In the genomic region with DNA sequence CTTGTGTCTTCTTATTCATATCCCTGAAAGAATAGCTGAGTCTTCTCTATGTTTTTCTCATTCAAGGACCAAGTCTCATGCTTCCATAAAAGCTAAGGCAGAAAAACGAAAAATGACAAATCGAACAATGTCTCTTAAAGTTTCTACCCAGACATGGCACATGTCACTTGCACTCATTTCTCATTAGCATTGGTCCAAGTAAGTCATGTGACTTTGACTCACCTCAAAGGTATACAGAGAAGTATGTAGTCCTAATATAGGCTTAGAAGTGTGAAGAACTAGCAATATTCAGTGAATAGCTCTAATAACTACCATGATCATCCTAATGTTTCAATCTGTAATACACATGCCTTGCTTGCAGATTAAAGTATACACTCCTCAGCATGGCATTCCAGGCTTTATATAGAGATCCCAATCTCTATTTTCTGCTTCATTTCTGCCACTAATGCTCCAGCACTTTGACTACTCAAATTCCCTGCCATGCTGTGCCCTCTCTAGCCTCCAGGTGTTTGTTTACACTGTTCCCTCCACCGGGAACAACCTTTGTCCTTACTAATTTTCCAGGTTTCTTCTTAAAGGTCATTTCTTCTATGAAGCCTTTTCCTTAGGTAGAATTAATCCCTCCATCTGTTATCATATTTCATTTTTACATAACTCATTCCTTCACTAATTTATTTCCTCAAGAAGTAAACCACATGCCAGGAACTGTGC, we compare ENCODE assay signal across 17 cellular contexts.
"Had no signal": no experiment of that assay in that cellular context is flagged by ENCODE, and none has a peak within 500 bp of the region (broad histone marks: within the 10 kb centered on the region; RNA-seq: fewer than 3 reads in every experiment).

No MANE protein-coding gene starts in this region.

- H3K27ac ChIP-seq: brain microvascular endothelial cell, heart left ventricle, ovary, thyroid gland, uterus had no signal

- H3K36me3 Mint-ChIP-seq: stimulated activated effector memory CD8-positive, alpha-beta T cell treated with anti-CD3 and anti-CD28 coated beads, Interleukin-12 subunit alpha, Interleukin-12 subunit beta, amount 100 ng/mL, for 72 hours had no signal

- H3K27me3 ChIP-seq: brain microvascular endothelial cell, heart left ventricle, ovary, thyroid gland, uterus had no signal

- H3K4me3 Mint-ChIP-seq: activated T-helper 17 cell treated with anti-CD3 and anti-CD28 coated beads, Interleukin-2, amount 50 U/mL, for 72 hours; immature natural killer cell; naive thymus-derived CD4-positive, alpha-beta T cell; stimulated activated effector memory CD8-positive, alpha-beta T cell treated with anti-CD3 and anti-CD28 coated beads, Interleukin-12 subunit alpha, Interleukin-12 subunit beta, amount 100 ng/mL, for 72 hours had no signal

- H3K9me3 Mint-ChIP-seq: activated T-helper 17 cell treated with anti-CD3 and anti-CD28 coated beads, Interleukin-2, amount 50 U/mL, for 72 hours; immature natural killer cell; stimulated activated effector memory CD8-positive, alpha-beta T cell treated with anti-CD3 and anti-CD28 coated beads, Interleukin-12 subunit alpha, Interleukin-12 subunit beta, amount 100 ng/mL, for 72 hours had no signal

- DNase-seq: activated CD4-positive, alpha-beta T cell treated with anti-CD3 and anti-CD28 coated beads, Interleukin-2, amount 50 U/mL, for 4 hours; activated naive CD4-positive, alpha-beta T cell treated with Interleukin-2 at 50 U/mL for 16 hours; anterior cingulate cortex; brain microvascular endothelial cell; cortex of kidney; effector CD8-positive, alpha-beta T cell; heart left ventricle; immature natural killer cell; naive thymus-derived CD4-positive, alpha-beta T cell; ovary; T-helper 9 cell; thyroid gland; uterus had no signal

- ATAC-seq: activated CD4-positive, CD25-positive, alpha-beta regulatory T cell treated with anti-CD3 and anti-CD28 coated beads, Interleukin-2, amount 50 U/mL, for 24 hours; activated T-helper 17 cell treated with anti-CD3 and anti-CD28 coated beads, Interleukin-2, amount 50 U/mL, for 72 hours; heart left ventricle; naive thymus-derived CD4-positive, alpha-beta T cell; stimulated activated effector memory CD8-positive, alpha-beta T cell treated with anti-CD3 and anti-CD28 coated beads, Interleukin-12 subunit alpha, Interleukin-12 subunit beta, amount 100 ng/mL, for 72 hours had no signal

- H3K36me3 ChIP-seq: brain microvascular endothelial cell, heart left ventricle, ovary, thyroid gland, uterus had no signal

- H3K9me3 ChIP-seq: heart left ventricle, ovary, thyroid gland, uterus had no signal

- H3K4me1 Mint-ChIP-seq: activated T-helper 17 cell treated with anti-CD3 and anti-CD28 coated beads, Interleukin-2, amount 50 U/mL, for 72 hours; stimulated activated effector memory CD8-positive, alpha-beta T cell treated with anti-CD3 and anti-CD28 coated beads, Interleukin-12 subunit alpha, Interleukin-12 subunit beta, amount 100 ng/mL, for 72 hours had no signal

- H3K4me3 ChIP-seq: heart left ventricle, lung, ovary, thyroid gland, uterus had no signal

- H3K27me3 Mint-ChIP-seq: activated T-helper 17 cell treated with anti-CD3 and anti-CD28 coated beads, Interleukin-2, amount 50 U/mL, for 72 hours had no signal

- H3K4me1 ChIP-seq: uterus had no signal

- H3K27ac Mint-ChIP-seq: activated T-helper 17 cell treated with anti-CD3 and anti-CD28 coated beads, Interleukin-2, amount 50 U/mL, for 72 hours; immature natural killer cell; stimulated activated effector memory CD8-positive, alpha-beta T cell treated with anti-CD3 and anti-CD28 coated beads, Interleukin-12 subunit alpha, Interleukin-12 subunit beta, amount 100 ng/mL, for 72 hours had no signal
